In the genomic region with DNA sequence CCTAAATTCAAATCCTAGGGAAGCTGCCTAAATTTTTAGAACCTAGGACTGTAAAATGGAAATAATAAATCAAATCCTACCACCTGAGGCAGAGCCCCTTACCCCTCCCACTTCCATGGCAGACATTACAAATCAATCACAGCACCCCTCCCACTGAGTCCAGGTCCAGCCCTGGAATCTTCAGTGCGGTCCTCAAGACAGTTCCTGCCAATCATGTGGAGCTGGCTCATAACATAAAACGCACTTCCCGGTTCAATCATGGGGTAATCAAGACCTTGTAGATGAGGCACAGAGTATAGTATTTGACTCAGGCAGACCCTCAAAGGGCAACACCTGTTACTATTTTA, we compare ENCODE assay signal across 28 cellular contexts.
DNase-seq lines count a peak whose midpoint lies in the region; ATAC-seq, FAIRE-seq and TF ChIP-seq lines count a peak whose summit lies in the region.
"Had no signal": no experiment of that assay in that cellular context is flagged by ENCODE, and none has a peak within 500 bp of the region (broad histone marks: within the 10 kb centered on the region; RNA-seq: fewer than 3 reads in every experiment).

No MANE protein-coding gene starts in this region.

- H4K8ac ChIP-seq in IMR-90 (ENCODE audit: low read depth in 2 of 2, low read length in 2 of 2), result peak overlapping the region in 1 of 2 experiments; percentile 36; a peak in 1 of 4 replicates

- no peak overlapping the region for H4K5ac ChIP-seq in IMR-90 (ENCODE audit: low read depth, low read length)

- H3K9me1 ChIP-seq in IMR-90 (ENCODE audit: insufficient read depth, low read length), result 0 out of 2 replicates have a peak, but pooled peaks cover 2% of the 10 kb centered on the region

- no peak for ATAC-seq in IMR-90 (ENCODE audit: low read depth)
- ATAC-seq: A549, GM12878 had no signal

- H3K27ac ChIP-seq in IMR-90 (ENCODE audit: insufficient read depth, low read length) (no peak overlapping the region), astrocyte (ENCODE audit: low read depth, low read length) (no peak overlapping the region)
- H3K27ac ChIP-seq: 22Rv1; A549; BLaER1 treated with 17β-estradiol and CSF1 and Interleukin-3, amounts not matched to agents 10 nM and 100 nM had no signal

- H3K9me3 ChIP-seq in IMR-90 (ENCODE audit: control insufficient read depth, insufficient read depth, low read length) (peaks cover 6% of the 10 kb centered on the region; the same call in 1 of the 2 replicates), astrocyte (ENCODE audit: insufficient read depth, low read depth, low read length) (peaks cover 7% of the 10 kb centered on the region)
- H3K9me3 ChIP-seq: A549; BLaER1 treated with 17β-estradiol and CSF1 and Interleukin-3, amounts not matched to agents 10 nM and 100 nM had no signal

- H3K4ac ChIP-seq in IMR-90 (ENCODE audit: low read depth, low read length), result peak overlapping the region; percentile 69; the same call in 1 of the 2 replicates

- dilution Hi-C loops in IMR-90 (cut with HindIII; ENCODE audit: low sequenced_read_pairs, unreplicated experiment), result no loop called here

- POLR2A ChIA-PET in IMR-90 (lab: Charles Lee; ENCODE audit: unreplicated experiment), result no interaction called here

- H3K9ac ChIP-seq in IMR-90 (ENCODE audit: low read depth, low read length), result no peak overlapping the region
- H3K9ac ChIP-seq in astrocyte (ENCODE audit: low read length), result no peak overlapping the region
- H3K9ac ChIP-seq: BLaER1 treated with 17β-estradiol and CSF1 and Interleukin-3, amounts not matched to agents 10 nM and 100 nM had no signal

- H3K18ac ChIP-seq in IMR-90 (ENCODE audit: low read depth, low read length), result no peak overlapping the region

- BruUV-seq in IMR-90 (replicated peaks; lab: Mats Ljungman, UMichigan), result no TSS peak

- H3K36me3 Mint-ChIP-seq in activated naive CD8-positive, alpha-beta T cell, result no peaks in the 10 kb centered on the region
- H3K36me3 Mint-ChIP-seq in activated naive CD8-positive, alpha-beta T cell treated with anti-CD3 and anti-CD28 coated beads for 36 hours, result no peaks in the 10 kb centered on the region
- no peaks in the 10 kb centered on the region for H3K36me3 Mint-ChIP-seq in astrocyte (ENCODE audit: low read depth, unreplicated experiment)
- H3K36me3 Mint-ChIP-seq: CD14-positive monocyte; CD4-positive, alpha-beta memory T cell; CD4-positive, CD25-positive, alpha-beta regulatory T cell; CD8-positive, alpha-beta memory T cell had no signal

- H3K36me3 ChIP-seq in IMR-90 (ENCODE audit: control insufficient read depth, insufficient read depth, low read length) (no peaks in the 10 kb centered on the region), astrocyte (ENCODE audit: insufficient read depth, low read length) (no peaks in the 10 kb centered on the region)
- H3K36me3 ChIP-seq: BLaER1 treated with 17β-estradiol and CSF1 and Interleukin-3, amounts not matched to agents 10 nM and 100 nM had no signal

- no peaks in the 10 kb centered on the region for H3K79me1 ChIP-seq in IMR-90 (ENCODE audit: low read depth in 1 of 2, low read length in 2 of 2)

- in situ Hi-C loops in IMR-90 (cut with MboI; ENCODE audit: low sequenced_read_pairs), result no loop called here

- FAIRE-seq in astrocyte (lab: Jason Lieb, UNC) (no peak), urothelium cell line (lab: Jason Lieb, UNC) (no peak)
- FAIRE-seq: A549, GM12878, GM12892, GM18507, GM19239 had no signal

- no peaks in the 10 kb centered on the region for H3K9me3 Mint-ChIP-seq in activated naive CD8-positive, alpha-beta T cell (ENCODE audit: low read depth)
- H3K9me3 Mint-ChIP-seq in activated naive CD8-positive, alpha-beta T cell treated with anti-CD3 and anti-CD28 coated beads for 36 hours, result no peaks in the 10 kb centered on the region
- peaks cover 5% of the 10 kb centered on the region for H3K9me3 Mint-ChIP-seq in astrocyte (ENCODE audit: unreplicated experiment)
- H3K9me3 Mint-ChIP-seq: CD14-positive monocyte; CD4-positive, alpha-beta memory T cell; CD4-positive, CD25-positive, alpha-beta regulatory T cell; CD8-positive, alpha-beta memory T cell had no signal

- H4K91ac ChIP-seq in IMR-90 (ENCODE audit: insufficient read depth, low read depth, low read length), result 0 out of 2 replicates have a peak overlapping the region, but pooled peaks have one; percentile 2

- H2BK20ac ChIP-seq in IMR-90 (ENCODE audit: low read depth, low read length), result peak overlapping the region; percentile 57; the same call in 1 of the 2 replicates

- no peaks in the 10 kb centered on the region for H3K27me3 Mint-ChIP-seq in activated naive CD8-positive, alpha-beta T cell
- H3K27me3 Mint-ChIP-seq in activated naive CD8-positive, alpha-beta T cell treated with anti-CD3 and anti-CD28 coated beads for 36 hours, result no peaks in the 10 kb centered on the region
- H3K27me3 Mint-ChIP-seq in astrocyte (ENCODE audit: low read depth, unreplicated experiment), result peaks cover 10% of the 10 kb centered on the region

- H2BK15ac ChIP-seq in IMR-90 (ENCODE audit: low read depth, low read length), result no peak overlapping the region; the same call in 2 of the 3 replicates

- no peak overlapping the region for H3K23ac ChIP-seq in IMR-90 (ENCODE audit: low read depth, low read length)

- H4K20me1 ChIP-seq in IMR-90 (ENCODE audit: insufficient read depth, low read length) (peaks cover 6% of the 10 kb centered on the region; the same call in 1 of the 2 replicates), astrocyte (ENCODE audit: insufficient read depth, low read length) (no peaks in the 10 kb centered on the region)
- H4K20me1 ChIP-seq: BLaER1 treated with 17β-estradiol and CSF1 and Interleukin-3, amounts not matched to agents 10 nM and 100 nM had no signal

- H3K4me1 Mint-ChIP-seq in activated naive CD8-positive, alpha-beta T cell (ENCODE audit: low read depth), result no peaks in the 10 kb centered on the region
- H3K4me1 Mint-ChIP-seq in activated naive CD8-positive, alpha-beta T cell treated with anti-CD3 and anti-CD28 coated beads for 36 hours, result no peaks in the 10 kb centered on the region
- peaks cover 11% of the 10 kb centered on the region for H3K4me1 Mint-ChIP-seq in astrocyte (ENCODE audit: low read depth, unreplicated experiment)
- H3K4me1 Mint-ChIP-seq: CD4-positive, alpha-beta memory T cell had no signal

- no peak overlapping the region for H2AFZ ChIP-seq in IMR-90 (replicated peaks; ENCODE audit: low read length, poor library complexity)
- no peak overlapping the region for H2AFZ ChIP-seq in astrocyte (ENCODE audit: low read depth, low read length)

- peak overlapping the region; percentile 24 for H3K27ac Mint-ChIP-seq in activated naive CD8-positive, alpha-beta T cell
- no peak overlapping the region for H3K27ac Mint-ChIP-seq in activated naive CD8-positive, alpha-beta T cell treated with anti-CD3 and anti-CD28 coated beads for 36 hours
- H3K27ac Mint-ChIP-seq in astrocyte (ENCODE audit: unreplicated experiment), result no peak overlapping the region
- H3K27ac Mint-ChIP-seq: B cell; CD14-positive monocyte; CD4-positive, alpha-beta memory T cell; CD4-positive, CD25-positive, alpha-beta regulatory T cell had no signal

- intact Hi-C loops in IMR-90 (cut with micrococcal nuclease) (no loop called here), lower leg skin (cut with DNase I; ENCODE audit: low total_unique reads) (no loop called here)

- CTCF ChIA-PET in IMR-90 (lab: Yijun Ruan, JAX), result interaction anchor here (0.8 kb wide), 1 partner anchor 8 kb away, joined by 3 read pairs; no protein-coding TSS in a partner anchor

- H3K27me3 ChIP-seq in IMR-90 (ENCODE audit: control insufficient read depth, insufficient read depth, low read length) (peaks cover 21% of the 10 kb centered on the region), astrocyte (ENCODE audit: insufficient read depth, low read length) (no peaks in the 10 kb centered on the region)
- H3K27me3 ChIP-seq: BLaER1 treated with 17β-estradiol and CSF1 and Interleukin-3, amounts not matched to agents 10 nM and 100 nM had no signal

- no peak overlapping the region for H3K14ac ChIP-seq in IMR-90 (replicated peaks; ENCODE audit: low read depth, low read length)

- H2AK9ac ChIP-seq in IMR-90 (replicated peaks; ENCODE audit: low read depth, low read length, poor library complexity), result no peak overlapping the region

- 100% methylated on average over 3 of the region's 3 CpGs; no CpG with 5 or more reads in 1 of the 2 experiments for WGBS in IMR-90 (ENCODE audit: extremely low coverage in 2 of 2, insufficient read length in 1 of 2), 2 experiments
- WGBS in lower leg skin, 2 donors, result 76 to 85% methylated on average over 3 of the region's 3 CpGs

- H3K56ac ChIP-seq in IMR-90 (ENCODE audit: extremely low read depth, insufficient read depth, low read length), result no peak overlapping the region

- no peaks in the 10 kb centered on the region for H3K79me2 ChIP-seq in astrocyte (ENCODE audit: insufficient read depth, low read length)

- TF ChIP-seq CTCF in IMR-90 (conservative IDR thresholded peaks at IDR 0.05; ENCODE audit: low read depth, low read length) (no peak), astrocyte (IDR thresholded peaks at IDR 0.05; ENCODE audit: insufficient read depth, low read depth, low read length) (no peak), lower leg skin (IDR thresholded peaks at IDR 0.05) (no peak)

- H3K4me1 ChIP-seq in IMR-90 (ENCODE audit: control insufficient read depth, insufficient read depth, low read length) (peaks cover 2% of the 10 kb centered on the region), astrocyte (ENCODE audit: insufficient read depth, low read length) (peaks cover 14% of the 10 kb centered on the region)

- TF ChIP-seq RAD21 in IMR-90 (IDR thresholded peaks at IDR 0.05; ENCODE audit: low read length), result no peak

- TF ChIP-seq POLR2A in IMR-90 (IDR thresholded peaks at IDR 0.05; ENCODE audit: low read depth, low read length) (no peak), lower leg skin (IDR thresholded peaks at IDR 0.05) (no peak)

- H3K4me2 ChIP-seq in IMR-90 (ENCODE audit: low read depth, low read length) (no peak overlapping the region), astrocyte (ENCODE audit: low read length) (peak overlapping the region; percentile 33)
- H3K4me2 ChIP-seq: A549; BLaER1 treated with 17β-estradiol and CSF1 and Interleukin-3, amounts not matched to agents 10 nM and 100 nM had no signal

- H3K4me3 Mint-ChIP-seq in activated naive CD8-positive, alpha-beta T cell, result no peak overlapping the region
- H3K4me3 Mint-ChIP-seq in activated naive CD8-positive, alpha-beta T cell treated with anti-CD3 and anti-CD28 coated beads for 36 hours, result no peak overlapping the region
- H3K4me3 Mint-ChIP-seq in astrocyte (ENCODE audit: unreplicated experiment), result no peak overlapping the region
- H3K4me3 Mint-ChIP-seq: B cell; CD14-positive monocyte; CD4-positive, alpha-beta memory T cell; CD4-positive, CD25-positive, alpha-beta regulatory T cell; CD8-positive, alpha-beta memory T cell had no signal

- DNase-seq in activated naive CD8-positive, alpha-beta T cell treated with anti-CD3 and anti-CD28 coated beads for 36 hours, result no peak
- DNase-seq in IMR-90, result no peak
- DNase-seq in astrocyte (ENCODE audit: low read depth), result no peak
- peak; percentile 45 for DNase-seq in urothelium cell line (ENCODE audit: low spot score)
- DNase-seq in kidney tubule cell (ENCODE audit: low spot score), result no peak
- DNase-seq in lower leg skin (ENCODE audit: low spot score in 2 of 2), result no peak
- no peak for DNase-seq in C1 segment of cervical spinal cord (lab: John Stamatoyannopoulos, UW)
- DNase-seq: AML-193; CD4-positive, alpha-beta memory T cell; CD4-positive, CD25-positive, alpha-beta regulatory T cell; CD8-positive, alpha-beta memory T cell; COR-L47; DMS 273 treated with DMSO at 0.1 percent for 48 hours; DMS153; DMS53; DMS79; DND-41; GDM1 had no signal

- peak overlapping the region; percentile 57 for H2BK120ac ChIP-seq in IMR-90 (ENCODE audit: low read depth, low read length)

- H3K4me3 ChIP-seq in IMR-90 (ENCODE audit: insufficient read depth, low read depth, low read length), result no peak overlapping the region
- H3K4me3 ChIP-seq in astrocyte (ENCODE audit: insufficient read depth, low read depth, low read length), result peak overlapping the region; percentile 3
- no peak overlapping the region for H3K4me3 ChIP-seq in lower leg skin (ENCODE audit: low read depth, poor library complexity, severe bottlenecking)
- H3K4me3 ChIP-seq: A549; BLaER1 treated with 17β-estradiol and CSF1 and Interleukin-3, amounts not matched to agents 10 nM and 100 nM; GM12878 had no signal

- H2AK5ac ChIP-seq in IMR-90 (ENCODE audit: low read depth, low read length), result peak overlapping the region; percentile 17; the same call in 1 of the 2 replicates

- H2BK5ac ChIP-seq in IMR-90 (ENCODE audit: low read depth, low read length, poor library complexity, severe bottlenecking), result no peak overlapping the region
